Comparison of ENCODE assay signal across 8 cellular contexts in genomic region chr7:73156510-73157156, GRCh38.
DNase-seq lines count a peak whose midpoint lies in the region; ATAC-seq and TF ChIP-seq lines count a peak whose summit lies in the region.
"Not testable (repeated sequence)": the region's sequence is repeated elsewhere in the genome, so short reads cannot be mapped to it uniquely, and the experiment has no call there.

No MANE protein-coding gene starts in this region.

- H3K4me1 ChIP-seq in BE2C; IMR-90 (ENCODE audit: control insufficient read depth, insufficient read depth, low read length); liver (ENCODE audit: control insufficient read depth in 4 of 4, insufficient read depth in 4 of 4, low read length in 3 of 4); neuronal stem cell (ENCODE audit: control insufficient read depth in 2 of 2, insufficient read depth in 1 of 2, low read depth in 1 of 2, low read length in 2 of 2): not testable (repeated sequence)

- peak; percentile 6 for ATAC-seq in IMR-90 (ENCODE audit: low read depth)
- ATAC-seq in central memory CD8-positive, alpha-beta T cell (replicated peaks; ENCODE audit: extremely low read depth, poor library complexity, severe bottlenecking); stimulated activated effector memory CD8-positive, alpha-beta T cell treated with anti-CD3 and anti-CD28 coated beads, Interleukin-12 subunit alpha, Interleukin-12 subunit beta, amount 100 ng/mL, for 72 hours: not testable (repeated sequence)

- H2AFZ ChIP-seq in IMR-90 (replicated peaks; ENCODE audit: low read length, poor library complexity); neuronal stem cell (ENCODE audit: low read length): not testable (repeated sequence)

- H3K79me1 ChIP-seq in IMR-90 (ENCODE audit: low read depth in 1 of 2, low read length in 2 of 2); neuronal stem cell (ENCODE audit: low read depth, low read length): not testable (repeated sequence)

- not testable (repeated sequence) for H3K9me3 ChIP-seq in BE2C; IMR-90 (ENCODE audit: control insufficient read depth, insufficient read depth, low read length); liver (ENCODE audit: control insufficient read depth in 4 of 4, low read length in 3 of 4); neuronal stem cell (replicated peaks in 1 of 2; ENCODE audit: control insufficient read depth in 2 of 2, insufficient read depth in 1 of 2, low read depth in 1 of 2, low read length in 2 of 2)

- not testable (repeated sequence) for H2BK12ac ChIP-seq in neuronal stem cell (ENCODE audit: low read length)

- H3K36me3 Mint-ChIP-seq in central memory CD8-positive, alpha-beta T cell (ENCODE audit: insufficient read depth); stimulated activated effector memory CD8-positive, alpha-beta T cell treated with anti-CD3 and anti-CD28 coated beads, Interleukin-12 subunit alpha, Interleukin-12 subunit beta, amount 100 ng/mL, for 72 hours: not testable (repeated sequence)

- H3K9me1 ChIP-seq in IMR-90 (ENCODE audit: insufficient read depth, low read length), result not testable (repeated sequence)

- not testable (repeated sequence) for TF ChIP-seq RAD21 in IMR-90 (IDR thresholded peaks at IDR 0.05; ENCODE audit: low read length); liver (IDR thresholded peaks at IDR 0.05)

- POLR2A ChIA-PET in IMR-90 (lab: Charles Lee; ENCODE audit: unreplicated experiment), result not testable (repeated sequence)

- H3K27me3 ChIP-seq in BE2C; IMR-90 (ENCODE audit: control insufficient read depth, insufficient read depth, low read length); liver (ENCODE audit: control insufficient read depth in 4 of 4, insufficient read depth in 4 of 4, low read length in 3 of 4); neuronal stem cell (ENCODE audit: control insufficient read depth in 3 of 3, insufficient read depth in 3 of 3, low read depth in 1 of 3, low read length in 3 of 3): not testable (repeated sequence)

- H3K4me3 ChIP-seq in BE2C (ENCODE audit: low read depth, low read length); liver (ENCODE audit: low read depth in 1 of 3, low read length in 3 of 3): not testable (repeated sequence)
- peak overlapping the region; percentile 34 for H3K4me3 ChIP-seq in IMR-90 (ENCODE audit: insufficient read depth, low read depth, low read length)
- H3K4me3 ChIP-seq in WI38 (ENCODE audit: low read depth, low read length), result peak overlapping the region; percentile 52
- peak overlapping the region; percentile 37 for H3K4me3 ChIP-seq in fibroblast of pulmonary artery (replicated peaks; ENCODE audit: low read depth, low read length)
- H3K4me3 ChIP-seq in neuronal stem cell (ENCODE audit: low read length in 2 of 2), result peak overlapping the region in 1 of 2 donors; percentile 32

- BruUV-seq in IMR-90 (replicated peaks; lab: Mats Ljungman, UMichigan), result TSS peak; percentile 48

- H3K27me3 Mint-ChIP-seq in central memory CD8-positive, alpha-beta T cell, result not testable (repeated sequence)

- not testable (repeated sequence) for H4K5ac ChIP-seq in IMR-90 (ENCODE audit: low read depth, low read length)

- H2BK20ac ChIP-seq in IMR-90 (ENCODE audit: low read depth, low read length), result not testable (repeated sequence)

- CTCF ChIA-PET in IMR-90 (lab: Yijun Ruan, JAX), result not testable (repeated sequence)

- not testable (repeated sequence) for H3K9me3 Mint-ChIP-seq in central memory CD8-positive, alpha-beta T cell; stimulated activated effector memory CD8-positive, alpha-beta T cell treated with anti-CD3 and anti-CD28 coated beads, Interleukin-12 subunit alpha, Interleukin-12 subunit beta, amount 100 ng/mL, for 72 hours

- H4K91ac ChIP-seq in IMR-90 (ENCODE audit: insufficient read depth, low read depth, low read length); neuronal stem cell (ENCODE audit: low read depth, low read length, poor library complexity): not testable (repeated sequence)

- H2BK120ac ChIP-seq in IMR-90 (ENCODE audit: low read depth, low read length); neuronal stem cell (ENCODE audit: low read depth, low read length): not testable (repeated sequence)

- peak overlapping the region; percentile 62 for H3K27ac ChIP-seq in IMR-90 (ENCODE audit: insufficient read depth, low read length)
- H3K27ac ChIP-seq in liver (ENCODE audit: low read depth in 1 of 2, low read length in 2 of 2); neuronal stem cell (replicated peaks; ENCODE audit: low read length): not testable (repeated sequence)

- not testable (repeated sequence) for H3K56ac ChIP-seq in IMR-90 (ENCODE audit: extremely low read depth, insufficient read depth, low read length)

- intact Hi-C loops in IMR-90 (cut with micrococcal nuclease), result not testable (repeated sequence)

- TF ChIP-seq CTCF in BE2C (IDR thresholded peaks at IDR 0.05; ENCODE audit: low read depth, low read length); IMR-90 (conservative IDR thresholded peaks at IDR 0.05; ENCODE audit: low read depth, low read length); WI38 (IDR thresholded peaks at IDR 0.05; ENCODE audit: low read depth, low read length); fibroblast of pulmonary artery (IDR thresholded peaks at IDR 0.05; ENCODE audit: low read length, missing control alignments); liver (IDR thresholded peaks at IDR 0.05; ENCODE audit: low read depth, low read length, missing input control): not testable (repeated sequence)

- H4K20me1 ChIP-seq in IMR-90 (ENCODE audit: insufficient read depth, low read length), result not testable (repeated sequence)

- peak overlapping the region; percentile 85 for H3K27ac Mint-ChIP-seq in central memory CD8-positive, alpha-beta T cell (ENCODE audit: low read depth)
- H3K27ac Mint-ChIP-seq in stimulated activated effector memory CD8-positive, alpha-beta T cell treated with anti-CD3 and anti-CD28 coated beads, Interleukin-12 subunit alpha, Interleukin-12 subunit beta, amount 100 ng/mL, for 72 hours, result not testable (repeated sequence)

- not testable (repeated sequence) for H3K4me1 Mint-ChIP-seq in central memory CD8-positive, alpha-beta T cell; stimulated activated effector memory CD8-positive, alpha-beta T cell treated with anti-CD3 and anti-CD28 coated beads, Interleukin-12 subunit alpha, Interleukin-12 subunit beta, amount 100 ng/mL, for 72 hours

- H4K8ac ChIP-seq in IMR-90 (ENCODE audit: low read depth in 2 of 2, low read length in 2 of 2); neuronal stem cell (ENCODE audit: low read depth, low read length): not testable (repeated sequence)

- H3K4ac ChIP-seq in IMR-90 (ENCODE audit: low read depth, low read length); neuronal stem cell (ENCODE audit: low read length): not testable (repeated sequence)

- H3K36me3 ChIP-seq in BE2C; IMR-90 (ENCODE audit: control insufficient read depth, insufficient read depth, low read length); liver (ENCODE audit: control insufficient read depth in 4 of 4, insufficient read depth in 3 of 4, low read depth in 1 of 4, low read length in 3 of 4); neuronal stem cell (replicated peaks in 1 of 2; ENCODE audit: control insufficient read depth in 2 of 2, insufficient read depth in 2 of 2, low read length in 2 of 2): not testable (repeated sequence)

- not testable (repeated sequence) for TF ChIP-seq POLR2A in IMR-90 (IDR thresholded peaks at IDR 0.05; ENCODE audit: low read depth, low read length)

- H3K18ac ChIP-seq in IMR-90 (ENCODE audit: low read depth, low read length), result peak overlapping the region; percentile 2
- not testable (repeated sequence) for H3K18ac ChIP-seq in neuronal stem cell (ENCODE audit: low read length)

- H3K4me2 ChIP-seq in IMR-90 (ENCODE audit: low read depth, low read length), result peak overlapping the region; percentile 92
- peak overlapping the region; percentile 11 for H3K4me2 ChIP-seq in neuronal stem cell (ENCODE audit: insufficient read depth, low read length, poor library complexity, severe bottlenecking)

- DNase-seq in BE2C, result peak; percentile 7
- not testable (repeated sequence) for DNase-seq in IMR-90; central memory CD8-positive, alpha-beta T cell (ENCODE audit: low spot score in 2 of 2); fibroblast of pulmonary artery (ENCODE audit: low read depth); neuronal stem cell (ENCODE audit: low spot score); stimulated activated effector memory CD8-positive, alpha-beta T cell treated with anti-CD3 and anti-CD28 coated beads, Interleukin-12 subunit alpha, Interleukin-12 subunit beta, amount 100 ng/mL, for 72 hours (ENCODE audit: low spot score in 2 of 2)

- not testable (repeated sequence) for H3K23ac ChIP-seq in IMR-90 (ENCODE audit: low read depth, low read length); neuronal stem cell (ENCODE audit: low read depth, low read length, poor library complexity)

- peak overlapping the region; percentile 92 for H3K9ac ChIP-seq in IMR-90 (ENCODE audit: low read depth, low read length)
- H3K9ac ChIP-seq in liver (ENCODE audit: low read depth in 1 of 2, low read length in 2 of 2); neuronal stem cell (ENCODE audit: low read depth, low read length, poor library complexity): not testable (repeated sequence)

- not testable (repeated sequence) for H2BK15ac ChIP-seq in IMR-90 (ENCODE audit: low read depth, low read length); neuronal stem cell (ENCODE audit: low read length)

- not testable (repeated sequence) for H3K4me3 Mint-ChIP-seq in central memory CD8-positive, alpha-beta T cell
- H3K4me3 Mint-ChIP-seq in stimulated activated effector memory CD8-positive, alpha-beta T cell treated with anti-CD3 and anti-CD28 coated beads, Interleukin-12 subunit alpha, Interleukin-12 subunit beta, amount 100 ng/mL, for 72 hours, result peak overlapping the region; percentile 68

- dilution Hi-C loops in IMR-90 (cut with HindIII; ENCODE audit: low sequenced_read_pairs, unreplicated experiment), result not testable (repeated sequence)

- no CpG with 5 or more reads among the region's 17 CpGs for WGBS in IMR-90 (ENCODE audit: extremely low coverage in 2 of 2, insufficient read length in 1 of 2), 2 experiments
- WGBS in liver, result 15% methylated on average over 12 of the region's 17 CpGs
- no CpG with 5 or more reads among the region's 17 CpGs for WGBS in neuronal stem cell (ENCODE audit: extremely low coverage in 2 of 2, insufficient read length in 2 of 2, insufficient replicate concordance in 1 of 2), 2 donors

- H3K14ac ChIP-seq in IMR-90 (replicated peaks; ENCODE audit: low read depth, low read length); neuronal stem cell (ENCODE audit: low read length): not testable (repeated sequence)

- not testable (repeated sequence) for H2AK9ac ChIP-seq in IMR-90 (replicated peaks; ENCODE audit: low read depth, low read length, poor library complexity)

- not testable (repeated sequence) for H2BK5ac ChIP-seq in IMR-90 (ENCODE audit: low read depth, low read length, poor library complexity, severe bottlenecking); neuronal stem cell (ENCODE audit: low read length)

- in situ Hi-C loops in IMR-90 (cut with MboI; ENCODE audit: low sequenced_read_pairs), result not testable (repeated sequence)

- not testable (repeated sequence) for H2AK5ac ChIP-seq in IMR-90 (ENCODE audit: low read depth, low read length); neuronal stem cell (ENCODE audit: low read depth, low read length)
